ENCODE assay signal across 15 cellular contexts in the genomic region with DNA sequence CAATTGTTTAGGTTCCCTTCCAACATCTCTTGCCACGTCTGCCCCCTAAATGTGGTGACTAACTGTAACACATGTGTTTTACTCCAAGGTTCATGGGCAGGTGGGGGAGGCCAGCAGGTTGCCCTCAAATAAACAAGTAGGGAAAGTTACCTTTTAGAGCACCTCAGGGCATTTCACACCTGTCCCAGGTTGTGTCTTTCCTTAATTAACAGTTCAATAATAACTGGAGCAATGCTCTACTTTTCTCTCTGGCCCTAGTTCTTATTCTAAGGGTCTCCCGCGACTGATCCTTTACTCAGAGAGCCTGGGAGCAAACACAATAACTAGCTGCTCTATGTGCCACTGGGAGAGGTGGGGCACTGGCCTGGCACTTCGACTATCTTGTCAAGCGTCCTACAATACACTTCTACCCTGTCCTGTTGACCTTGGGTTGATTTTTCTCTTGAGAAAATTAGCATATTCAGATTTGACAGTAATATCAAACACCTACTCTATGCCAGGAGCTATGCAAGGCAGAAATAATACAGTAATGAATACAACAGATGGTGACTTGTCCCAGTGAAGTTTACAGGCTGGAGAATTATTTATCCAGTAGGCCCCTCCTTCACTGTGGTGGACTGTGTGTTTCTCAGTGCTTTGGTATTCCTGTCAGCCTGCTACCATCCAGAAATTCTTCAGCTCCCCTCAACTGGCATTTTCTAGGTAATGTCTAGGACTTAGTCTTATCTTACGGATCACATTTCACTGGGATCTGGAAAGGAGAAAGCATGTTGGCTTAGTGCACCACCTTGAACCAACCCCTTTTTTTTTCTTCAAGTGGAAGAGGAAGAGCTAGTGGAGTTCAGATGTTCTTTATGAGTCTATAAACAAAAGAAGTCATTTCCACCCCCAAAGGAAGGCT.
A peak's percentile ranks its signal among the peaks of the same experiment; 100 is the strongest.
DNase-seq lines count a peak whose midpoint lies in the region; ATAC-seq, FAIRE-seq and TF ChIP-seq lines count a peak whose summit lies in the region.
"Had no signal": no experiment of that assay in that cellular context is flagged by ENCODE, and none has a peak within 500 bp of the region (broad histone marks: within the 10 kb centered on the region; RNA-seq: fewer than 3 reads in every experiment).

No MANE protein-coding gene starts in this region.

- no peak for TF ChIP-seq CTCF in activated CD8-positive, alpha-beta T cell treated with anti-CD3 and anti-CD28 coated beads for 36 hours (IDR thresholded peaks at IDR 0.05)
- TF ChIP-seq CTCF in PC-9 (conservative IDR thresholded peaks at IDR 0.05) = no peak

- no peak overlapping the region for H2AFZ ChIP-seq in PC-9

- DNase-seq in activated CD8-positive, alpha-beta T cell treated with anti-CD3 and anti-CD28 coated beads, Interleukin-2, amount 10 ng/mL, durations not matched to agents 7 days and 5 days = no peak
- no peak for DNase-seq in activated CD8-positive, alpha-beta T cell treated with anti-CD3 and anti-CD28 coated beads for 36 hours
- DNase-seq in left cardiac atrium (no peak), urothelium cell line (ENCODE audit: low spot score) (peak; percentile 19), T-helper 9 cell (no peak), PC-9 (no peak), MV-4-11 (lab: John Stamatoyannopoulos, UW) (no peak)
- DNase-seq: activated gamma-delta T cell treated with Interleukin-2 at 50 U/mL for 16 hours; AML-193; effector CD8-positive, alpha-beta T cell; NCI-H1436 treated with DMSO at 0.1 percent for 48 hours; WERI-Rb-1 had no signal

- H3K9me3 ChIP-seq in PC-9 (ENCODE audit: insufficient read depth, low read depth) = 0 out of 2 replicates have a peak, but pooled peaks cover 3% of the 10 kb centered on the region

- FAIRE-seq in urothelium cell line (lab: Jason Lieb, UNC) = no peak
- FAIRE-seq: GM19239 had no signal

- intact Hi-C loops in activated CD8-positive, alpha-beta T cell treated with anti-CD3 and anti-CD28 coated beads for 36 hours (cut with micrococcal nuclease) = no loop called here
- intact Hi-C loops in left cardiac atrium (cut with DNase I) (no loop called here), PC-9 (cut with micrococcal nuclease; ENCODE audit: unreplicated experiment) (loop anchor here (2.0 kb wide), 1 partner anchor 219 kb away; no protein-coding TSS in a partner anchor)

- no peak overlapping the region for H3K4me2 ChIP-seq in PC-9

- H4K20me1 ChIP-seq in PC-9 (ENCODE audit: insufficient read depth) = no peaks in the 10 kb centered on the region

- peaks cover 12% of the 10 kb centered on the region for H3K36me3 Mint-ChIP-seq in activated CD8-positive, alpha-beta T cell treated with anti-CD3 and anti-CD28 coated beads, Interleukin-2, amount 10 ng/mL, durations not matched to agents 7 days and 5 days (ENCODE audit: low read depth)
- no peaks in the 10 kb centered on the region for H3K36me3 Mint-ChIP-seq in activated CD8-positive, alpha-beta T cell treated with anti-CD3 and anti-CD28 coated beads for 36 hours (ENCODE audit: low read depth)

- no peaks in the 10 kb centered on the region for H3K27me3 ChIP-seq in PC-9 (ENCODE audit: insufficient read depth, low read depth)

- no peak overlapping the region for H3K4me3 ChIP-seq in PC-9
- H3K4me3 ChIP-seq: thoracic aorta had no signal

- no peaks in the 10 kb centered on the region for H3K79me2 ChIP-seq in PC-9 (ENCODE audit: low read depth)

- peaks cover 21% of the 10 kb centered on the region for H3K9me3 Mint-ChIP-seq in activated CD8-positive, alpha-beta T cell treated with anti-CD3 and anti-CD28 coated beads, Interleukin-2, amount 10 ng/mL, durations not matched to agents 7 days and 5 days (ENCODE audit: insufficient read depth)
- H3K9me3 Mint-ChIP-seq in activated CD8-positive, alpha-beta T cell treated with anti-CD3 and anti-CD28 coated beads for 36 hours = peaks cover 15% of the 10 kb centered on the region

- no TSS peak for BruUV-seq in PC-9 (replicated peaks; lab: Mats Ljungman, UMichigan)

- no peaks in the 10 kb centered on the region for H3K36me3 ChIP-seq in PC-9 (ENCODE audit: low read depth)
- H3K36me3 ChIP-seq: thoracic aorta, WERI-Rb-1 had no signal

- no peak for ATAC-seq in activated CD8-positive, alpha-beta T cell treated with anti-CD3 and anti-CD28 coated beads, Interleukin-2, amount 10 ng/mL, durations not matched to agents 7 days and 5 days
- ATAC-seq in activated CD8-positive, alpha-beta T cell treated with anti-CD3 and anti-CD28 coated beads for 36 hours = no peak
- ATAC-seq in SK-N-SH treated with all-trans-retinoic acid at 6 μM for 48 hours (peak; percentile 76), left cardiac atrium (peak; percentile 63 to 68)

- H3K27me3 Mint-ChIP-seq in activated CD8-positive, alpha-beta T cell treated with anti-CD3 and anti-CD28 coated beads, Interleukin-2, amount 10 ng/mL, durations not matched to agents 7 days and 5 days (ENCODE audit: low read depth) = no peaks in the 10 kb centered on the region
- H3K27me3 Mint-ChIP-seq in activated CD8-positive, alpha-beta T cell treated with anti-CD3 and anti-CD28 coated beads for 36 hours = no peaks in the 10 kb centered on the region

- H3K27ac ChIP-seq in PC-9 = no peak overlapping the region
- H3K27ac ChIP-seq: thoracic aorta, WERI-Rb-1 had no signal

- peaks cover 18% of the 10 kb centered on the region for H3K4me1 Mint-ChIP-seq in activated CD8-positive, alpha-beta T cell treated with anti-CD3 and anti-CD28 coated beads, Interleukin-2, amount 10 ng/mL, durations not matched to agents 7 days and 5 days (ENCODE audit: low read depth)
- peaks cover 3% of the 10 kb centered on the region for H3K4me1 Mint-ChIP-seq in activated CD8-positive, alpha-beta T cell treated with anti-CD3 and anti-CD28 coated beads for 36 hours (ENCODE audit: low read depth)

- H3F3A ChIP-seq in PC-9 (ENCODE audit: insufficient read depth, low read depth) = peaks cover 6% of the 10 kb centered on the region; the same call in 1 of the 2 replicates

- H3K4me1 ChIP-seq in PC-9 (replicated peaks; ENCODE audit: insufficient read depth) = peaks cover 17% of the 10 kb centered on the region

- no peak overlapping the region for H3K4me3 Mint-ChIP-seq in activated CD8-positive, alpha-beta T cell treated with anti-CD3 and anti-CD28 coated beads, Interleukin-2, amount 10 ng/mL, durations not matched to agents 7 days and 5 days
- H3K4me3 Mint-ChIP-seq in activated CD8-positive, alpha-beta T cell treated with anti-CD3 and anti-CD28 coated beads for 36 hours = no peak overlapping the region

- H3K27ac Mint-ChIP-seq in activated CD8-positive, alpha-beta T cell treated with anti-CD3 and anti-CD28 coated beads, Interleukin-2, amount 10 ng/mL, durations not matched to agents 7 days and 5 days = peak overlapping the region; percentile 34
- no peak overlapping the region for H3K27ac Mint-ChIP-seq in activated CD8-positive, alpha-beta T cell treated with anti-CD3 and anti-CD28 coated beads for 36 hours

- no peaks in the 10 kb centered on the region for H3K9me2 ChIP-seq in PC-9 (ENCODE audit: insufficient read depth)

- CTCF ChIA-PET in activated CD8-positive, alpha-beta T cell treated with anti-CD3 and anti-CD28 coated beads, Interleukin-2, amount 10 ng/mL, durations not matched to agents 7 days and 5 days (lab: Charles Lee) = interaction anchor here (0.8 to 1.3 kb wide), 3 partner anchors 24 to 221 kb away, joined by 3 read pairs; no protein-coding TSS in a partner anchor
- CTCF ChIA-PET in activated CD8-positive, alpha-beta T cell treated with anti-CD3 and anti-CD28 coated beads for 36 hours (lab: Charles Lee) = interaction anchor here (1.0 to 2.1 kb wide), 3 partner anchors 141 to 221 kb away, joined by 3 to 4 read pairs (median 3); no protein-coding TSS in a partner anchor
- CTCF ChIA-PET in PC-9 (lab: Charles Lee) = interaction anchor here (0.6 kb wide), 1 partner anchor 1132 kb away, joined by 3 read pairs; no protein-coding TSS in a partner anchor

- POLR2A ChIA-PET in activated CD8-positive, alpha-beta T cell treated with anti-CD3 and anti-CD28 coated beads, Interleukin-2, amount 10 ng/mL, durations not matched to agents 7 days and 5 days (lab: Charles Lee) = no interaction called here
- POLR2A ChIA-PET in activated CD8-positive, alpha-beta T cell treated with anti-CD3 and anti-CD28 coated beads for 36 hours (lab: Charles Lee) = no interaction called here
- POLR2A ChIA-PET in PC-9 (lab: Charles Lee; ENCODE audit: unreplicated experiment) = interaction anchor here (0.5 kb wide), 1 partner anchor 17 kb away, joined by 3 read pairs; no protein-coding TSS in a partner anchor

TF ChIP-seq in SK-N-SH treated with all-trans-retinoic acid at 6 μM for 48 hours, 23 proteins besides CTCF, POLR2A, EP300 and RAD21:
- TF ChIP-seq ISL1 (CRISPR knock-in tag; IDR thresholded peaks at IDR 0.05) (peak; percentile 13; the same call in 1 of the 2 replicates), ZFP30 (CRISPR knock-in tag; IDR thresholded peaks at IDR 0.05) (no peak)

Comparison
In these comparisons a context has a peak if more than half of its experiments do, and no peak if none do; other contexts are left out.
1. ATAC-seq: peak in SK-N-SH treated with all-trans-retinoic acid at 6 μM for 48 hours (single experiment) and left cardiac atrium (2 of 2); none in activated CD8-positive, alpha-beta T cell treated with anti-CD3 and anti-CD28 coated beads, Interleukin-2, amount 10 ng/mL, durations not matched to agents 7 days and 5 days (single experiment) and activated CD8-positive, alpha-beta T cell treated with anti-CD3 and anti-CD28 coated beads for 36 hours (single experiment).